In the genomic region with DNA sequence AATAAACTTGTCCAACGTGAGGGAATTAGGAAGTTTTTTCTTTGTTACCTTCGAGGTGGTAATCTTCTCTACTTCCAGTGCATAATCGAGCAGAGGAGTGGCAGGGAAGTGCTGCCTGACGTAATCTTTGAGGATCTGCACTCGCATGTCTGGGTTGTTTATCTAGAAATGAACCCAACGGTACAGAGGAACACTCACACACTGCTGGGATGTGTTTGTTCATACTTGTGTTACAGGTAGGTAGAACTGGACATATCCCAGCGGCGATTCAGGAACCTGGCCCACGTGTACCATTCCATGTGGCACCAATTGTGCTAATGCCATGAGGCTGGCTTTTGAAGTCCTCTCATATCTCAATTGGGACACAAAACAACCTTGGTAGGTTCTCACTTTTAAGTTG, we compare ENCODE assay signal across 1 cellular context.
TF ChIP-seq lines count a peak whose summit lies in the region.

No MANE protein-coding gene starts in this region.

TF ChIP-seq in A549, 52 proteins besides CTCF, POLR2A, EP300 and RAD21:
- TF ChIP-seq SREBF2 (IDR thresholded peaks at IDR 0.05) (no peak), SMC3 (IDR thresholded peaks at IDR 0.05) (no peak), HOXA7 (CRISPR knock-in tag; IDR thresholded peaks at IDR 0.05) (peak; percentile 39; the same call in 1 of the 2 replicates), ZC3H11A (IDR thresholded peaks at IDR 0.05) (no peak)
